In the genomic region with DNA sequence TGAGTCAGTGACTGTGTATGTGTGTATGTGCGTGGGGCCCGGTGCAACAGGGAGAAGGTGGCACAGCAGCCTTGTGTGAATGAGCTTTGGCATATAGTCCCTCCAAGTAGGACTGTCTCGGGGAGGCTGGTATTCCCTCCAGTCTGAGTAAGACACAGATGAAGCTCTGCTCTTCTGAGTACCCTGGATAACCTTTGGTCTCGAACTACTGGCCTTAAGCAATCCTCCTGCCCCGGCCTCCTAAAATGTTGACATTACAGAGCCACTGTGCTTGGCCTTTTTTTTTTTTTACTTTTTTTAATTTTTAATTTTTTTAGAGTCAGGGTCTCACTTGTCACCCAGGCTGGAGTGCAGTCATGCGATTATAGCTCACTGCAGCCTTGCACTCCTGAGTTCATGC, we compare ENCODE assay signal across 19 cellular contexts. TPM values are rescaled to one million over a fixed set of nuclear protein-coding genes. Genes with fewer than 3 reads are reported as not detected.
DNase-seq lines count a peak whose midpoint lies in the region; ATAC-seq and TF ChIP-seq lines count a peak whose summit lies in the region.
"Had no signal": no experiment of that assay in that cellular context is flagged by ENCODE, and none has a peak within 500 bp of the region (broad histone marks: within the 10 kb centered on the region; RNA-seq: fewer than 3 reads in every experiment).

No MANE protein-coding gene starts in this region.

- no peak overlapping the region for H4K91ac ChIP-seq in H9 (ENCODE audit: insufficient read length, low read depth, low read length)

- no peak overlapping the region for H2BK15ac ChIP-seq in H9 (ENCODE audit: low read depth, low read length)

- no peak overlapping the region for H3K18ac ChIP-seq in H9 (ENCODE audit: insufficient read length, low read depth, low read length)

- DNase-seq in H9 (no peak), endothelial cell (ENCODE audit: low spot score) (no peak), posterior vena cava (ENCODE audit: low spot score) (peak; percentile 19), left cardiac atrium (no peak), AG08396 (ENCODE audit: low spot score) (no peak)
- DNase-seq: BE2C; C1 segment of cervical spinal cord; Caco-2; Calu3; CD4-positive, alpha-beta memory T cell; CD4-positive, CD25-positive, alpha-beta regulatory T cell; CD8-positive, alpha-beta memory T cell; DMS79 treated with DMSO at 0.1 percent for 48 hours; GF-D8 had no signal

- no peak overlapping the region for H2BK20ac ChIP-seq in H9 (ENCODE audit: low read depth, low read length, poor library complexity, severe bottlenecking)

- H3K14ac ChIP-seq in H9 (ENCODE audit: insufficient read depth, low read length) = no peak overlapping the region

- intact Hi-C loops in posterior vena cava (cut with DNase I) = no loop called here
- intact Hi-C loops in left cardiac atrium (cut with DNase I) = no loop called here

- no peaks in the 10 kb centered on the region for H4K20me1 ChIP-seq in H9 (ENCODE audit: control insufficient read depth, insufficient read depth, insufficient read length)
- H4K20me1 ChIP-seq: BLaER1 had no signal

- H3K23me2 ChIP-seq in H9 (ENCODE audit: insufficient read length, low read depth, low read length, poor library complexity, severe bottlenecking) = no peaks in the 10 kb centered on the region

- H3K4ac ChIP-seq in H9 (ENCODE audit: low read depth, low read length) = no peak overlapping the region

- no peak overlapping the region for H2AFZ ChIP-seq in H9 (ENCODE audit: low read length)

- H2BK12ac ChIP-seq in H9 (ENCODE audit: insufficient read length, low read depth, low read length) = no peak overlapping the region

- H3K27me3 Mint-ChIP-seq in H9 (ENCODE audit: low read depth) (no peaks in the 10 kb centered on the region), endothelial cell (ENCODE audit: unreplicated experiment) (no peaks in the 10 kb centered on the region)
- H3K27me3 Mint-ChIP-seq: CD4-positive, alpha-beta memory T cell; CD8-positive, alpha-beta memory T cell had no signal

- TF ChIP-seq CTCF in 22Rv1 (IDR thresholded peaks at IDR 0.05) (no peak), H9 (conservative IDR thresholded peaks at IDR 0.05) (no peak), endothelial cell (IDR thresholded peaks at IDR 0.05; ENCODE audit: unreplicated experiment) (no peak)

- H3K79me1 ChIP-seq in H9 (ENCODE audit: insufficient read depth, low read depth, low read length, poor library complexity, severe bottlenecking) = no peaks in the 10 kb centered on the region

- H3K9me3 ChIP-seq in H9 (ENCODE audit: control insufficient read depth, low read depth, low read length) = no peaks in the 10 kb centered on the region
- H3K9me3 ChIP-seq: A549, BE2C, BLaER1, Caco-2 had no signal

- H3K27ac ChIP-seq in 22Rv1 (peak overlapping the region; percentile 99), H9 (ENCODE audit: insufficient read length, low read depth, low read length) (no peak overlapping the region)
- H3K27ac ChIP-seq: A549, BLaER1 had no signal

- H3K27me3 ChIP-seq in H9 (ENCODE audit: insufficient read depth, low read length) = no peaks in the 10 kb centered on the region
- H3K27me3 ChIP-seq: BE2C, BLaER1 had no signal

- no peak overlapping the region for H3T11ph ChIP-seq in H9 (ENCODE audit: low read length)

- no peak overlapping the region for H3K4me2 ChIP-seq in H9 (ENCODE audit: insufficient read depth, insufficient read length, low read length)
- H3K4me2 ChIP-seq: A549, BLaER1 had no signal

- no peak overlapping the region for H3K9ac ChIP-seq in H9 (ENCODE audit: extremely low read depth, insufficient read length, low read length)
- H3K9ac ChIP-seq: BLaER1 had no signal

- H3K79me2 ChIP-seq in H9 (ENCODE audit: insufficient read depth, low read length) = no peaks in the 10 kb centered on the region

- no peak overlapping the region; a peak in 1 of 7 replicates for H3K27ac Mint-ChIP-seq in H9
- peak overlapping the region; percentile 24 for H3K27ac Mint-ChIP-seq in endothelial cell (ENCODE audit: unreplicated experiment)
- H3K27ac Mint-ChIP-seq: CD14-positive monocyte; CD4-positive, alpha-beta memory T cell; CD4-positive, CD25-positive, alpha-beta regulatory T cell had no signal

- H3K4me1 Mint-ChIP-seq in H9 = 0 out of 4 replicates have a peak, but pooled peaks cover 0 to 2% of the 10 kb centered on the region in 2 experiments
- H3K4me1 Mint-ChIP-seq in endothelial cell (ENCODE audit: unreplicated experiment) = no peaks in the 10 kb centered on the region
- H3K4me1 Mint-ChIP-seq: CD14-positive monocyte had no signal

- peak overlapping the region; percentile 17 for H4K5ac ChIP-seq in H9 (ENCODE audit: insufficient read length, low read depth, low read length)

- H2BK5ac ChIP-seq in H9 (ENCODE audit: insufficient read length, low read length) = no peak overlapping the region

- H3K36me3 Mint-ChIP-seq in H9 (ENCODE audit: insufficient read depth in 1 of 3, low read depth in 3 of 3) (peaks cover 0 to 7% (median 2%) of the 10 kb centered on the region in 3 experiments; a peak in 2 of 7 replicates), endothelial cell (ENCODE audit: low read depth, unreplicated experiment) (peaks cover 9% of the 10 kb centered on the region)
- H3K36me3 Mint-ChIP-seq: CD14-positive monocyte; CD4-positive, CD25-positive, alpha-beta regulatory T cell had no signal

- H3K4me3 Mint-ChIP-seq in H9 (no peak overlapping the region), endothelial cell (ENCODE audit: unreplicated experiment) (no peak overlapping the region)
- H3K4me3 Mint-ChIP-seq: CD14-positive monocyte; CD4-positive, alpha-beta memory T cell; CD4-positive, CD25-positive, alpha-beta regulatory T cell; CD8-positive, alpha-beta memory T cell had no signal

- H3K9me3 Mint-ChIP-seq in H9 (no peaks in the 10 kb centered on the region), endothelial cell (ENCODE audit: unreplicated experiment) (no peaks in the 10 kb centered on the region)
- H3K9me3 Mint-ChIP-seq: CD4-positive, alpha-beta memory T cell; CD4-positive, CD25-positive, alpha-beta regulatory T cell; CD8-positive, alpha-beta memory T cell had no signal

- no CpG with 5 or more reads among the region's 6 CpGs for WGBS in H9 (ENCODE audit: extremely low coverage, insufficient read length, low lambda C conversion rate)

- no peak overlapping the region for H3K23ac ChIP-seq in H9 (ENCODE audit: insufficient read length, low read depth, low read length)

- no peak overlapping the region for H4K8ac ChIP-seq in H9 (replicated peaks; ENCODE audit: insufficient read length, low read depth, low read length)

- H2BK120ac ChIP-seq in H9 (ENCODE audit: low read depth, low read length, poor library complexity, severe bottlenecking) = no peak overlapping the region

- H2AK5ac ChIP-seq in H9 (ENCODE audit: insufficient read length, low read length) = no peak overlapping the region

- no peaks in the 10 kb centered on the region for H3K4me1 ChIP-seq in H9 (ENCODE audit: insufficient read depth, low read length)
- H3K4me1 ChIP-seq: A549, BE2C, BLaER1, Caco-2 had no signal

- H3K56ac ChIP-seq in H9 (ENCODE audit: insufficient read length, low read depth, low read length) = no peak overlapping the region

- ATAC-seq in left cardiac atrium = no peak
- no peak for ATAC-seq in GM21717 (IDR thresholded peaks at IDR 0.05; ENCODE audit: unreplicated experiment)

RNA-seq across cellular contexts. Expression of a gene that starts 9.5 kb away (rescaled TPM):
- 23.6 and 25.8 TPM in 2 replicates for total RNA-seq in H9 (2021)
- total RNA-seq in endothelial cell (ENCODE audit: unreplicated experiment) = 28.1 TPM
- 100 to 1,000 TPM; 156 to 169 TPM for total RNA-seq in posterior vena cava
- total RNA-seq in left cardiac atrium = 100 to 1,000 TPM; 127 to 157 TPM

RNA-seq across cellular contexts. Expression of a gene that starts 11.3 kb away (rescaled TPM):
- total RNA-seq in H9 (2021) (12.0 and 13.3 TPM in 2 replicates), endothelial cell (ENCODE audit: unreplicated experiment) (10.8 TPM), posterior vena cava (10 to 100 TPM; 18.1 to 19.4 TPM), left cardiac atrium (1 to 10 TPM; 5.8 to 8.3 TPM)

RNA-seq across cellular contexts. Expression of a gene that starts 41.1 kb away (rescaled TPM):
- total RNA-seq in H9 (2021) (11.3 and 12.4 TPM in 2 replicates), endothelial cell (ENCODE audit: unreplicated experiment) (167 TPM), posterior vena cava (1 to 10 TPM; 6.5 to 9.3 TPM), left cardiac atrium (1 to 10 TPM; 5.0 to 6.0 TPM)

RNA-seq across cellular contexts. Expression of a gene that starts 56.2 kb away (rescaled TPM):
- 25.2 and 27.1 TPM in 2 replicates for total RNA-seq in H9 (2021)
- 29.5 TPM for total RNA-seq in endothelial cell (ENCODE audit: unreplicated experiment)
- 10 to 100 TPM; 16.1 to 23.1 TPM for total RNA-seq in posterior vena cava
- 10 to 100 TPM; 18.1 to 20.5 TPM for total RNA-seq in left cardiac atrium

Comparison
In these comparisons a context has a peak if more than half of its experiments do, and no peak if none do; other contexts are left out.
1. RNA of a gene that starts 41.1 kb away (total RNA-seq): 167 TPM in endothelial cell (single experiment); 11.3 to 12.4 TPM in H9, 6.5 to 9.3 TPM in posterior vena cava and 5.0 to 6.0 TPM in left cardiac atrium; every median in the first group is over 10 times any median in the second.